1 cellular context compared by ENCODE assay signal in genomic region chr17:48994548-48995331, GRCh38.
TF ChIP-seq lines count a peak whose summit lies in the region.

No MANE protein-coding gene starts in this region.

TF ChIP-seq in GM23338, 12 proteins besides CTCF, POLR2A, EP300 and RAD21 (continued from another document):
- TF ChIP-seq, protein P1, sequence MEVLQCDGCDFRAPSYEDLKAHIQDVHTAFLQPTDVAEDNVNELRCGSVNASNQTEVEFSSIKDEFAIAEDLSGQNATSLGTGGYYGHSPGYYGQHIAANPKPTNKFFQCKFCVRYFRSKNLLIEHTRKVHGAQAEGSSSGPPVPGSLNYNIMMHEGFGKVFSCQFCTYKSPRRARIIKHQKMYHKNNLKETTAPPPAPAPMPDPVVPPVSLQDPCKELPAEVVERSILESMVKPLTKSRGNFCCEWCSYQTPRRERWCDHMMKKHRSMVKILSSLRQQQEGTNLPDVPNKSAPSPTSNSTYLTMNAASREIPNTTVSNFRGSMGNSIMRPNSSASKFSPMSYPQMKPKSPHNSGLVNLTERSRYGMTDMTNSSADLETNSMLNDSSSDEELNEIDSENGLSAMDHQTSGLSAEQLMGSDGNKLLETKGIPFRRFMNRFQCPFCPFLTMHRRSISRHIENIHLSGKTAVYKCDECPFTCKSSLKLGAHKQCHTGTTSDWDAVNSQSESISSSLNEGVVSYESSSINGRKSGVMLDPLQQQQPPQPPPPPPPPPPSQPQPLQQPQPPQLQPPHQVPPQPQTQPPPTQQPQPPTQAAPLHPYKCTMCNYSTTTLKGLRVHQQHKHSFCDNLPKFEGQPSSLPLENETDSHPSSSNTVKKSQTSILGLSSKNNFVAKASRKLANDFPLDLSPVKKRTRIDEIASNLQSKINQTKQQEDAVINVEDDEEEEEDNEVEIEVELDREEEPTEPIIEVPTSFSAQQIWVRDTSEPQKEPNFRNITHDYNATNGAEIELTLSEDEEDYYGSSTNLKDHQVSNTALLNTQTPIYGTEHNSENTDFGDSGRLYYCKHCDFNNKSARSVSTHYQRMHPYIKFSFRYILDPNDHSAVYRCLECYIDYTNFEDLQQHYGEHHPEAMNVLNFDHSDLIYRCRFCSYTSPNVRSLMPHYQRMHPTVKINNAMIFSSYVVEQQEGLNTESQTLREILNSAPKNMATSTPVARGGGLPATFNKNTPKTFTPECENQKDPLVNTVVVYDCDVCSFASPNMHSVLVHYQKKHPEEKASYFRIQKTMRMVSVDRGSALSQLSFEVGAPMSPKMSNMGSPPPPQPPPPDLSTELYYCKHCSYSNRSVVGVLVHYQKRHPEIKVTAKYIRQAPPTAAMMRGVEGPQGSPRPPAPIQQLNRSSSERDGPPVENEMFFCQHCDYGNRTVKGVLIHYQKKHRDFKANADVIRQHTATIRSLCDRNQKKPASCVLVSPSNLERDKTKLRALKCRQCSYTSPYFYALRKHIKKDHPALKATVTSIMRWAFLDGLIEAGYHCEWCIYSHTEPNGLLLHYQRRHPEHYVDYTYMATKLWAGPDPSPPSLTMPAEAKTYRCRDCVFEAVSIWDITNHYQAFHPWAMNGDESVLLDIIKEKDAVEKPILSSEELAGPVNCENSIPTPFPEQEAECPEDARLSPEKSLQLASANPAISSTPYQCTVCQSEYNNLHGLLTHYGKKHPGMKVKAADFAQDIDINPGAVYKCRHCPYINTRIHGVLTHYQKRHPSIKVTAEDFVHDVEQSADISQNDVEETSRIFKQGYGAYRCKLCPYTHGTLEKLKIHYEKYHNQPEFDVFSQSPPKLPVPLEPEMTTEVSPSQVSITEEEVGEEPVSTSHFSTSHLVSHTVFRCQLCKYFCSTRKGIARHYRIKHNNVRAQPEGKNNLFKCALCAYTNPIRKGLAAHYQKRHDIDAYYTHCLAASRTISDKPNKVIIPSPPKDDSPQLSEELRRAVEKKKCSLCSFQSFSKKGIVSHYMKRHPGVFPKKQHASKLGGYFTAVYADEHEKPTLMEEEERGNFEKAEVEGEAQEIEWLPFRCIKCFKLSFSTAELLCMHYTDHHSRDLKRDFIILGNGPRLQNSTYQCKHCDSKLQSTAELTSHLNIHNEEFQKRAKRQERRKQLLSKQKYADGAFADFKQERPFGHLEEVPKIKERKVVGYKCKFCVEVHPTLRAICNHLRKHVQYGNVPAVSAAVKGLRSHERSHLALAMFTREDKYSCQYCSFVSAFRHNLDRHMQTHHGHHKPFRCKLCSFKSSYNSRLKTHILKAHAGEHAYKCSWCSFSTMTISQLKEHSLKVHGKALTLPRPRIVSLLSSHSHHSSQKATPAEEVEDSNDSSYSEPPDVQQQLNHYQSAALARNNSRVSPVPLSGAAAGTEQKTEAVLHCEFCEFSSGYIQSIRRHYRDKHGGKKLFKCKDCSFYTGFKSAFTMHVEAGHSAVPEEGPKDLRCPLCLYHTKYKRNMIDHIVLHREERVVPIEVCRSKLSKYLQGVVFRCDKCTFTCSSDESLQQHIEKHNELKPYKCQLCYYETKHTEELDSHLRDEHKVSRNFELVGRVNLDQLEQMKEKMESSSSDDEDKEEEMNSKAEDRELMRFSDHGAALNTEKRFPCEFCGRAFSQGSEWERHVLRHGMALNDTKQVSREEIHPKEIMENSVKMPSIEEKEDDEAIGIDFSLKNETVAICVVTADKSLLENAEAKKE (CRISPR knock-in tag; IDR thresholded peaks at IDR 0.05) = no peak
- TF ChIP-seq STAT1 (IDR thresholded peaks at IDR 0.05; ENCODE audit: unreplicated experiment) (no peak), POLR2AphosphoS5 (IDR thresholded peaks at IDR 0.05; ENCODE audit: low read depth) (no peak), ZNF331 (CRISPR knock-in tag; IDR thresholded peaks at IDR 0.05; ENCODE audit: low read depth) (no peak), JUNB (IDR thresholded peaks at IDR 0.05; ENCODE audit: unreplicated experiment) (no peak), CREB1 (CRISPR knock-in tag; IDR thresholded peaks at IDR 0.05; ENCODE audit: low read depth) (no peak), EZH2 (IDR thresholded peaks at IDR 0.05; ENCODE audit: low read depth, unreplicated experiment) (no peak), EZH2phosphoT487 (IDR thresholded peaks at IDR 0.05; ENCODE audit: unreplicated experiment) (no peak), NANOG (IDR thresholded peaks at IDR 0.05; ENCODE audit: borderline replicate concordance) (no peak), ZNF114 (CRISPR knock-in tag; IDR thresholded peaks at IDR 0.05) (no peak)
